Comparison of ENCODE assay signal across 8 cellular contexts in the genomic region with DNA sequence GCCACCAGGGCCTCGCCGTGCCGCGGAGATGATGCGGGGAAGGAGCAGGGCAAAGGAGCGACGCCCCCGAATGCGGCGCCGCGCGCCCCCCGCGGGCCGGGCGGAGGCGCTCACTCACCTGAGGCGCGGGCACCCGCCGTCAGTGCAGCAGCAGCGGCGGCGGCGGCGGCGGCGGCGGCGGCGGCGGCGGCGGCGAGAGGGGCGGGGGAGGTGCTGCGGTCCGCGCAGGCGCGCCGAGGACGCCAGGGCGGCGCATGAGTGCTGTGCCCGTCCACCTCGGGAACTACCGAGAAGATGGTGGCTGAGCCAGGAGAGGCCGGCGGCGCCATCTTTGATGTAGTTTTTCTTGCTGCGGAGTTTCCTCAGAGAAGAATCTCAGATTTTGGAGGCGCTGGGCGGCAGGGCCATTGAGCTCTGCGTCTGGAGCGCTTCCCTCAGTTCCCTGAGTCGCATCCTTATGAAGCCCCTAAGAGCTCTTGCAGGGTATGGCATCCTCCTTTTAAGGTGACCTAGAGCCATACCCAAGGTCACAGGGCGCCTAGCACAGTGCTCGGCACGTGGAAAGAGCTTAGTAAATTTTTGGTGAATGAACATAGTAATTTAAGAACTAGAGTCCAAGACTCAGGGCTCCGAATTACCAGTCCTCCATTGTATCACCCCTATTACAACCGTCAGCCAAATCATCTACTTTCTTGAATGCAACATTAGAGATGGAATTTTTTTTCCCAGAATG. TPM values are rescaled to one million over a fixed set of nuclear protein-coding genes. Genes with fewer than 3 reads are reported as not detected.
DNase-seq lines count a peak whose midpoint lies in the region; ATAC-seq and TF ChIP-seq lines count a peak whose summit lies in the region.

A gene (minus strand): TSS at position 164 of the 733 bp plus-strand sequence. CDS start 24,355 bp downstream, outside the sequence.

- dilution Hi-C loops in IMR-90 (cut with HindIII; ENCODE audit: low sequenced_read_pairs, unreplicated experiment): no loop called here

- peak within 1 kb of the TSS; percentile 98 for H2AK9ac ChIP-seq in IMR-90 (replicated peaks; ENCODE audit: low read depth, low read length, poor library complexity)

- no peaks in the 10 kb centered on the region for H3K9me1 ChIP-seq in IMR-90 (ENCODE audit: insufficient read depth, low read length)

- H3K36me3 ChIP-seq in IMR-90 (ENCODE audit: control insufficient read depth, insufficient read depth, low read length): no peaks in the 10 kb centered on the region
- peaks cover 14% of the 10 kb centered on the region for H3K36me3 ChIP-seq in OCI-LY7 (ENCODE audit: insufficient read depth, low read length)

- WGBS in IMR-90 (ENCODE audit: extremely low coverage in 2 of 2, insufficient read length in 1 of 2), 2 experiments: 1% methylated on average over 20 of the region's 63 CpGs; no CpG with 5 or more reads in 1 of the 2 experiments

- H3K4me1 ChIP-seq in IMR-90 (ENCODE audit: control insufficient read depth, insufficient read depth, low read length): peaks cover 2% of the 10 kb centered on the region; the same call in 1 of the 2 replicates
- H3K4me1 ChIP-seq in OCI-LY7 (ENCODE audit: insufficient read depth, low read length, poor library complexity, severe bottlenecking): peaks cover 20% of the 10 kb centered on the region

- peak within 1 kb of the TSS; percentile 92 for H3K56ac ChIP-seq in IMR-90 (ENCODE audit: extremely low read depth, insufficient read depth, low read length)

- peak within 1 kb of the TSS; percentile 80 for H2AK5ac ChIP-seq in IMR-90 (ENCODE audit: low read depth, low read length)

- H4K5ac ChIP-seq in IMR-90 (ENCODE audit: low read depth, low read length): peak within 1 kb of the TSS; percentile 92

- CTCF ChIA-PET in IMR-90 (lab: Yijun Ruan, JAX) (interaction anchor here (1.0 to 1.2 kb wide), 4 partner anchors 8 to 204 kb away, joined by 3 to 6 read pairs (median 3); a partner anchor contains a TSS), OCI-LY7 (lab: Charles Lee; ENCODE audit: unreplicated experiment) (interaction anchor here (0.5 to 1.2 kb wide), 7 partner anchors 9 to 140 kb away, joined by 3 to 10 read pairs (median 3); a partner anchor contains a TSS)

- peak within 1 kb of the TSS; percentile 41 for H3K27ac ChIP-seq in IMR-90 (ENCODE audit: insufficient read depth, low read length)
- H3K27ac ChIP-seq in OCI-LY7 (ENCODE audit: low read depth, low read length, poor library complexity, severe bottlenecking): peak within 1 kb of the TSS; percentile 48
- H3K27ac ChIP-seq in epithelial cell of prostate: no peak within 1 kb of the TSS

- H3K9ac ChIP-seq in IMR-90 (ENCODE audit: low read depth, low read length): peak within 1 kb of the TSS; percentile 63

- H3K4me2 ChIP-seq in IMR-90 (ENCODE audit: low read depth, low read length) (peak within 1 kb of the TSS; percentile 98), OCI-LY7 (ENCODE audit: low read length) (peak within 1 kb of the TSS; percentile 98)

- H4K20me1 ChIP-seq in IMR-90 (ENCODE audit: insufficient read depth, low read length) (no peaks in the 10 kb centered on the region; the same call in 1 of the 2 replicates), OCI-LY7 (ENCODE audit: insufficient read depth, low read length) (no peaks in the 10 kb centered on the region)

- peaks cover 15 to 17% of the 10 kb centered on the region in 2 experiments; a peak in 3 of 4 replicates for H3K79me1 ChIP-seq in IMR-90 (ENCODE audit: low read depth in 1 of 2, low read length in 2 of 2)

- H2BK5ac ChIP-seq in IMR-90 (ENCODE audit: low read depth, low read length, poor library complexity, severe bottlenecking): peak within 1 kb of the TSS; percentile 41

- peak within 1 kb of the TSS; percentile 66; the same call in 1 of the 3 replicates for H2BK15ac ChIP-seq in IMR-90 (ENCODE audit: low read depth, low read length)

- H3K79me2 ChIP-seq in OCI-LY7 (ENCODE audit: insufficient read depth, low read depth, low read length): no peaks in the 10 kb centered on the region

- no peak for TF ChIP-seq RAD21 in IMR-90 (IDR thresholded peaks at IDR 0.05; ENCODE audit: low read length)

- POLR2A ChIA-PET in IMR-90 (lab: Charles Lee; ENCODE audit: unreplicated experiment) (interaction anchor here (0.6 to 1.0 kb wide), 3 partner anchors 9 to 99 kb away, joined by 3 to 14 read pairs (median 4); no protein-coding TSS in a partner anchor), OCI-LY7 (lab: Charles Lee) (interaction anchor here (0.6 to 1.2 kb wide), 11 partner anchors 8 to 762 kb away, joined by 3 to 7 read pairs (median 4); a partner anchor contains a TSS)

- peak within 1 kb of the TSS; percentile 65 for H2BK20ac ChIP-seq in IMR-90 (ENCODE audit: low read depth, low read length)

- H2AFZ ChIP-seq in IMR-90 (replicated peaks; ENCODE audit: low read length, poor library complexity) (peak within 1 kb of the TSS; percentile 100), OCI-LY7 (ENCODE audit: low read length) (peak within 1 kb of the TSS; percentile 89)

- ATAC-seq in GM21526 (IDR thresholded peaks at IDR 0.05; ENCODE audit: low FRiP score, unreplicated experiment) (peak; percentile 89), IMR-90 (ENCODE audit: low read depth) (peak; percentile 100)

- H3K9me3 ChIP-seq in IMR-90 (ENCODE audit: control insufficient read depth, insufficient read depth, low read length): no peaks in the 10 kb centered on the region
- no peaks in the 10 kb centered on the region for H3K9me3 ChIP-seq in OCI-LY7 (ENCODE audit: low read length)

- no peaks in the 10 kb centered on the region for H3K27me3 ChIP-seq in IMR-90 (ENCODE audit: control insufficient read depth, insufficient read depth, low read length)

- intact Hi-C loops in IMR-90 (cut with micrococcal nuclease) (no loop called here), OCI-LY7 (cut with micrococcal nuclease; ENCODE audit: unreplicated experiment) (no loop called here)

- H4K91ac ChIP-seq in IMR-90 (ENCODE audit: insufficient read depth, low read depth, low read length): peak within 1 kb of the TSS; percentile 97

- peak within 1 kb of the TSS; percentile 48 for H3K18ac ChIP-seq in IMR-90 (ENCODE audit: low read depth, low read length)

- TF ChIP-seq CTCF in IMR-90 (conservative IDR thresholded peaks at IDR 0.05; ENCODE audit: low read depth, low read length) (no peak), OCI-LY7 (conservative IDR thresholded peaks at IDR 0.05; ENCODE audit: low read length) (no peak)

- TF ChIP-seq POLR2A in IMR-90 (IDR thresholded peaks at IDR 0.05; ENCODE audit: low read depth, low read length): no peak

- peak within 1 kb of the TSS; percentile 83 for H2BK120ac ChIP-seq in IMR-90 (ENCODE audit: low read depth, low read length)

- DNase-seq in DMS 273 treated with DMSO at 0.1 percent for 48 hours (lab: John Stamatoyannopoulos, UW): peak; percentile 83
- peak; percentile 89 for DNase-seq in IMR-90
- DNase-seq in OCI-LY7 (ENCODE audit: low spot score): peak; percentile 97
- DNase-seq in activated T-cell treated with anti-CD3 and anti-CD28 coated beads for 24 hours (ENCODE audit: low read depth): peak; percentile 88
- peak; percentile 64 for DNase-seq in epithelial cell of prostate (ENCODE audit: low read depth, low spot score)
- DNase-seq in mucosa of gallbladder (ENCODE audit: low spot score): peak; percentile 95
- peak; percentile 82 to 84 for DNase-seq in stimulated activated CD8-positive, alpha-beta memory T cell treated with anti-CD3 and anti-CD28 coated beads, Interleukin-4, amount 100 ng/mL, for 4 hours (ENCODE audit: low read depth in 2 of 2, low spot score in 1 of 2)

- peak within 1 kb of the TSS; percentile 95 for H3K23ac ChIP-seq in IMR-90 (ENCODE audit: low read depth, low read length)

- BruUV-seq in IMR-90 (replicated peaks; lab: Mats Ljungman, UMichigan) (no TSS peak), OCI-LY7 (replicated peaks; lab: Mats Ljungman, UMichigan) (TSS peak; percentile 94)

- H3K4me3 ChIP-seq in IMR-90 (ENCODE audit: insufficient read depth, low read depth, low read length): peak within 1 kb of the TSS; percentile 66
- H3K4me3 ChIP-seq in OCI-LY7 (ENCODE audit: low read depth, low read length, poor library complexity, severe bottlenecking): peak within 1 kb of the TSS; percentile 85

- in situ Hi-C loops in IMR-90 (cut with MboI; ENCODE audit: low sequenced_read_pairs): no loop called here

- H3K9me2 ChIP-seq in OCI-LY7 (ENCODE audit: insufficient read depth, low read length): no peaks in the 10 kb centered on the region

- peak within 1 kb of the TSS; percentile 100 for H3K14ac ChIP-seq in IMR-90 (replicated peaks; ENCODE audit: low read depth, low read length)

- peak within 1 kb of the TSS; percentile 96 to 100 for H4K8ac ChIP-seq in IMR-90 (ENCODE audit: low read depth in 2 of 2, low read length in 2 of 2)

- peak within 1 kb of the TSS; percentile 99 for H3K4ac ChIP-seq in IMR-90 (ENCODE audit: low read depth, low read length)

TF ChIP-seq in IMR-90, 13 proteins besides CTCF, POLR2A, EP300 and RAD21:
- TF ChIP-seq FOS (IDR thresholded peaks at IDR 0.05; ENCODE audit: low read depth, low read length) (no peak), CHD1 (IDR thresholded peaks at IDR 0.05; ENCODE audit: low read depth, low read length) (no peak), MAZ (IDR thresholded peaks at IDR 0.05; ENCODE audit: borderline replicate concordance, low read depth, low read length) (peak; percentile 4; the same call in 1 of the 2 replicates), SMC3 (IDR thresholded peaks at IDR 0.05; ENCODE audit: low read depth, low read length) (no peak)

RNA-seq across cellular contexts. Expression of the gene that starts here (rescaled TPM):
- 31.9 and 34.2 TPM in 2 replicates for total RNA-seq in IMR-90 (2012; rRNA removed)
- 22.0 and 24.8 TPM in 2 replicates for polyA plus RNA-seq in IMR-90 (2012; rRNA removed)
- polyA plus RNA-seq in IMR-90 (2012; cell fraction: cytosol; rRNA removed): 12.3 and 14.3 TPM in 2 replicates
- polyA plus RNA-seq in IMR-90 (2012; cell fraction: nucleus; rRNA removed; ENCODE audit: low replicate concordance): 6.6 and 23.1 TPM in 2 replicates
- 10.1 and 14.4 TPM in 2 replicates for total RNA-seq in OCI-LY7 (2014; rRNA removed; shearing (Covaris generic))
- total RNA-seq in OCI-LY7 (2022): 22.1 and 25.0 TPM in 2 replicates
- total RNA-seq in mucosa of gallbladder: 27.7 TPM
